20 cellular contexts compared by ENCODE assay signal in genomic region chr16:46586011-46586577, GRCh38. TPM values are rescaled to one million over a fixed set of nuclear protein-coding genes. Genes with fewer than 3 reads are reported as not detected.
A peak's percentile ranks its signal among the peaks of the same experiment; 100 is the strongest.
DNase-seq lines count a peak whose midpoint lies in the region; ATAC-seq, FAIRE-seq and TF ChIP-seq lines count a peak whose summit lies in the region.
"Had no signal": no experiment of that assay in that cellular context is flagged by ENCODE, and none has a peak within 500 bp of the region (broad histone marks: within the 10 kb centered on the region; RNA-seq: fewer than 3 reads in every experiment).

No MANE protein-coding gene starts in this region.

- in situ Hi-C loops in K562 (cut with MboI), result no loop called here

- H3K9me1 ChIP-seq in K562 (ENCODE audit: control insufficient read depth, insufficient read depth, low read length), result no peaks in the 10 kb centered on the region

- TF ChIP-seq POLR2A in A549 (IDR thresholded peaks at IDR 0.05; ENCODE audit: low read length), result no peak
- no peak for TF ChIP-seq POLR2A in GM12892 (IDR thresholded peaks at IDR 0.05; ENCODE audit: low read depth, low read length)
- TF ChIP-seq POLR2A in K562 (conservative IDR thresholded peaks at IDR 0.05), result no peak

- intact Hi-C loops in K562 (cut with micrococcal nuclease), result no loop called here
- intact Hi-C loops in A673 (cut with micrococcal nuclease; ENCODE audit: unreplicated experiment), result no loop called here

- H3K9me2 ChIP-seq in Karpas-422 (replicated peaks; ENCODE audit: insufficient read depth, low read length), result no peaks in the 10 kb centered on the region

- TF ChIP-seq EP300 in A549 (IDR thresholded peaks at IDR 0.05) (no peak), K562 (IDR thresholded peaks at IDR 0.05; ENCODE audit: low read length) (no peak)

- H3K9me3 ChIP-seq in A549 (no peaks in the 10 kb centered on the region), Karpas-422 (ENCODE audit: low read length) (peaks cover 9% of the 10 kb centered on the region), K562 (replicated peaks; ENCODE audit: control insufficient read depth, insufficient read depth, low read depth, low read length) (no peaks in the 10 kb centered on the region; the same call in none of the 2 replicates), A673 (ENCODE audit: low read depth, low read length, poor library complexity, severe bottlenecking) (peaks cover 14% of the 10 kb centered on the region)
- H3K9me3 ChIP-seq: BE2C, HAP-1 had no signal

- ATAC-seq in A549, result no peak
- ATAC-seq in K562, result no peak

- BruUV-seq in K562 (replicated peaks; lab: Mats Ljungman, UMichigan), result no TSS peak
- BruUV-seq in A673 (replicated peaks; lab: Mats Ljungman, UMichigan), result no TSS peak

- H3K4me2 ChIP-seq in A549, result no peak overlapping the region
- no peak overlapping the region for H3K4me2 ChIP-seq in Karpas-422 (ENCODE audit: low read depth, low read length, poor library complexity, severe bottlenecking)
- H3K4me2 ChIP-seq in K562 (ENCODE audit: insufficient read depth, low read length), result no peak overlapping the region
- H3K4me2 ChIP-seq: BLaER1 treated with 17β-estradiol and CSF1 and Interleukin-3, amounts not matched to agents 10 nM and 100 nM had no signal

- H3K36me3 ChIP-seq in Karpas-422 (ENCODE audit: insufficient read depth, low read length) (peaks cover 74% of the 10 kb centered on the region), K562 (ENCODE audit: control insufficient read depth, insufficient read depth, low read length) (peaks cover 59% of the 10 kb centered on the region), A673 (ENCODE audit: insufficient read depth, low read length, poor library complexity, severe bottlenecking) (peaks cover 57% of the 10 kb centered on the region)

- no peak overlapping the region for H3K4me3 ChIP-seq in A549
- no peak overlapping the region for H3K4me3 ChIP-seq in Karpas-422 (ENCODE audit: low read length)
- H3K4me3 ChIP-seq in K562, result no peak overlapping the region
- H3K4me3 ChIP-seq in A673 (ENCODE audit: low read depth, low read length, poor library complexity, severe bottlenecking), result no peak overlapping the region
- H3K4me3 ChIP-seq: GM23248, HAP-1 had no signal

- H3K79me2 ChIP-seq in Karpas-422 (ENCODE audit: low read length), result peaks cover 61% of the 10 kb centered on the region
- H3K79me2 ChIP-seq in K562 (ENCODE audit: control insufficient read depth, insufficient read depth, low read length), result peaks cover 16% of the 10 kb centered on the region

- DNase-seq in A549 (ENCODE audit: low read depth in 1 of 2, low spot score in 1 of 2), result no peak
- DNase-seq in GM12892 (ENCODE audit: insufficient read length), result no peak
- DNase-seq in Karpas-422, result peak; percentile 49
- no peak for DNase-seq in K562 (ENCODE audit: extremely low read depth in 1 of 4, low spot score in 3 of 4)
- no peak for DNase-seq in dermis blood vessel endothelial cell
- no peak for DNase-seq in A673 (ENCODE audit: low spot score)
- DNase-seq: ACHN; AML-193; BE2C; CD4-positive, alpha-beta T cell; CD8-positive, alpha-beta memory T cell; DMS 273 treated with DMSO at 0.1 percent for 48 hours; DMS53; DMS79 treated with DMSO at 0.1 percent for 48 hours; GF-D8; GM23248; HFFc6 had no signal

- POLR2A ChIA-PET in A549 (lab: Yijun Ruan, JAX) (no interaction called here), K562 (lab: Yijun Ruan, JAX) (interaction anchor here (1.5 kb wide), 1 partner anchor 9 kb away, joined by 4 read pairs; no protein-coding TSS in a partner anchor), A673 (lab: Charles Lee; ENCODE audit: low non-redundant PET) (interaction anchor here (0.7 kb wide), 1 partner anchor 43 kb away, joined by 3 read pairs; no protein-coding TSS in a partner anchor)

- TF ChIP-seq RAD21 in A549 (conservative IDR thresholded peaks at IDR 0.05 in 1 of 2, IDR thresholded peaks at IDR 0.05 in 1 of 2) (no peak), K562 (CRISPR knock-in tag; conservative IDR thresholded peaks at IDR 0.05 in 1 of 2, IDR thresholded peaks at IDR 0.05 in 1 of 2) (no peak)

- no peak overlapping the region for H3K9ac ChIP-seq in Karpas-422 (ENCODE audit: low read length)
- no peak overlapping the region for H3K9ac ChIP-seq in K562 (ENCODE audit: insufficient read depth in 1 of 2, low read depth in 2 of 2, low read length in 2 of 2)
- H3K9ac ChIP-seq: BLaER1 treated with 17β-estradiol and CSF1 and Interleukin-3, amounts not matched to agents 10 nM and 100 nM; GM23248 had no signal

- H4K20me1 ChIP-seq in Karpas-422 (ENCODE audit: insufficient read depth, low read depth, low read length) (no peaks in the 10 kb centered on the region), K562 (replicated peaks; ENCODE audit: control insufficient read depth, insufficient read depth, low read length) (no peaks in the 10 kb centered on the region)
- H4K20me1 ChIP-seq: BLaER1 treated with 17β-estradiol and CSF1 and Interleukin-3, amounts not matched to agents 10 nM and 100 nM had no signal

- H3K27me3 ChIP-seq in Karpas-422 (ENCODE audit: low read length) (no peaks in the 10 kb centered on the region), K562 (ENCODE audit: control insufficient read depth in 2 of 2, insufficient read depth in 2 of 2, low read length in 2 of 2) (no peaks in the 10 kb centered on the region), A673 (replicated peaks; ENCODE audit: insufficient read depth, low read depth, low read length, poor library complexity) (no peaks in the 10 kb centered on the region)
- H3K27me3 ChIP-seq: BE2C; BLaER1 treated with 17β-estradiol and CSF1 and Interleukin-3, amounts not matched to agents 10 nM and 100 nM had no signal

- FAIRE-seq in A549 (lab: Jason Lieb, UNC) (no peak), GM12892 (lab: Jason Lieb, UNC) (peak; percentile 27), K562 (lab: Jason Lieb, UNC) (no peak)
- FAIRE-seq: D721Med had no signal

- CTCF ChIA-PET in A549 (lab: Yijun Ruan, JAX), result interaction anchor here (0.6 to 1.5 kb wide), 3 partner anchors 9 to 433 kb away, joined by 3 to 4 read pairs (median 3); no protein-coding TSS in a partner anchor
- CTCF ChIA-PET in K562 (lab: Yijun Ruan, JAX; ENCODE audit: low intra/inter-chr PET ratio), result no interaction called here
- CTCF ChIA-PET in A673 (lab: Charles Lee), result interaction anchor here (0.6 kb wide), 1 partner anchor 452 kb away, joined by 7 read pairs; no protein-coding TSS in a partner anchor

- TF ChIP-seq CTCF in A549 (IDR thresholded peaks at IDR 0.05) (no peak), K562 (IDR thresholded peaks at IDR 0.05 in 2 of 3, conservative IDR thresholded peaks at IDR 0.05 in 1 of 3; ENCODE audit: insufficient read depth in 2 of 3, low read depth in 1 of 3, low read length in 3 of 3) (no peak), A673 (conservative IDR thresholded peaks at IDR 0.05; ENCODE audit: low read depth, low read length) (no peak)

- H2AFZ ChIP-seq in Karpas-422 (ENCODE audit: low read length) (no peak overlapping the region), K562 (ENCODE audit: low read depth, low read length) (no peak overlapping the region)
- H2AFZ ChIP-seq: GM23248 had no signal

- H3K4me1 ChIP-seq in A549 (no peaks in the 10 kb centered on the region), Karpas-422 (ENCODE audit: low read length) (peaks cover 42% of the 10 kb centered on the region), K562 (replicated peaks in 1 of 2; ENCODE audit: control insufficient read depth in 2 of 2, insufficient read depth in 2 of 2, low read length in 2 of 2) (peaks cover 3 to 21% of the 10 kb centered on the region in 2 experiments; a peak in 4 of 5 replicates), A673 (ENCODE audit: insufficient read depth, low read length, poor library complexity, severe bottlenecking) (no peaks in the 10 kb centered on the region)
- H3K4me1 ChIP-seq: BE2C; BLaER1 treated with 17β-estradiol and CSF1 and Interleukin-3, amounts not matched to agents 10 nM and 100 nM; HAP-1 had no signal

- H3K27ac ChIP-seq in A549 (no peak overlapping the region), Karpas-422 (ENCODE audit: low read length) (no peak overlapping the region), K562 (ENCODE audit: extremely low read depth, low read depth, low read length) (no peak overlapping the region), A673 (ENCODE audit: low read depth, low read length, poor library complexity, severe bottlenecking) (no peak overlapping the region)
- H3K27ac ChIP-seq: BLaER1 treated with 17β-estradiol and CSF1 and Interleukin-3, amounts not matched to agents 10 nM and 100 nM; GM23248 had no signal

TF ChIP-seq in A549, 52 proteins besides CTCF, POLR2A, EP300 and RAD21 (continues in another document):
- TF ChIP-seq MAFK (IDR thresholded peaks at IDR 0.05; ENCODE audit: partially characterized antibody), result peak; percentile 56

TF ChIP-seq in K562, 482 proteins besides CTCF, POLR2A, EP300 and RAD21 (continues in another document):
- TF ChIP-seq ADNP (tag; IDR thresholded peaks at IDR 0.05) (no peak), HNRNPL (IDR thresholded peaks at IDR 0.05; ENCODE audit: low read depth, low read length) (no peak)

RNA-seq across cellular contexts. Expression of gene SHCBP1, which starts 35.1 kb away (rescaled TPM):
- polyA plus RNA-seq in A549 (2011; rRNA removed), result 40.2 and 53.6 TPM in 2 replicates
- polyA plus RNA-seq in A549 (2012; cell fraction: cytosol; rRNA removed), result 26.7 and 29.2 TPM in 2 replicates
- 9.0 and 16.4 TPM in 2 replicates for polyA plus RNA-seq in A549 (2012; cell fraction: nucleus; rRNA removed)
- polyA plus RNA-seq in A549 (2017; fragmentation: RNase III; extraction: RNeasy Plus Mini Kit Qiagen cat#74134 plus additional on column Dnase treatment), result 45.2 to 49.9 TPM (median 46.0 TPM) in 3 replicates
- 22.4 and 28.6 TPM in 2 replicates for polyA minus RNA-seq in A549 (2011; rRNA and poly(A)+ RNA removed)
- polyA plus RNA-seq in GM12892 (2012; ENCODE audit: missing spikeins), result 26.4 TPM
- total RNA-seq in Karpas-422 (2014; rRNA removed; shearing (Covaris generic); ENCODE audit: low replicate concordance), result 15.5 and 15.7 TPM in 2 replicates
- 57.4 and 121 TPM in 2 replicates for total RNA-seq in K562 (2011; cell fraction: chromatin; rRNA removed; ENCODE audit: low replicate concordance)
- total RNA-seq in K562 (2011; cell fraction: nucleolus; rRNA removed), result 24.3 and 35.9 TPM in 2 replicates
- 43.2 and 49.7 TPM in 2 replicates for total RNA-seq in K562 (2011; cell fraction: nucleoplasm; rRNA removed)
- 15.6 and 19.7 TPM in 2 replicates for total RNA-seq in K562 (2014; rRNA removed)
- total RNA-seq in K562 (2014; rRNA removed; fragmentation: Illumina TruSeq; extraction: Trizol), result 22.3 and 22.4 TPM in 2 replicates
- total RNA-seq in K562 (2015; rRNA removed; fragmentation: Illumina TruSeq; extraction: Trizol), result 15.8 and 16.9 TPM in 2 replicates
- 18.0 and 18.2 TPM in 2 replicates for total RNA-seq in K562 (2021)
- 21.3 and 29.6 TPM in 2 replicates for polyA plus RNA-seq in K562 (2011; rRNA removed)
- polyA plus RNA-seq in K562 (2011; cell fraction: cytosol; rRNA removed), result 6.6 and 16.0 TPM in 2 replicates
- 13.6 and 19.8 TPM in 2 replicates for polyA plus RNA-seq in K562 (2011; cell fraction: nucleus; rRNA removed)
- 13.7 and 23.1 TPM in 2 replicates for polyA plus RNA-seq in K562 (2012)
- 18.0 and 21.0 TPM in 2 replicates for polyA plus RNA-seq in K562 (2014; fragmentation: Illumina TruSeq; extraction: Trizol)
- 1 to 10 TPM; 6.2 to 6.8 TPM for polyA plus RNA-seq in K562 (2014; fragmentation: Nextera tagmentation; extraction: Ambion mirVana)
- polyA plus RNA-seq in K562 (2014; rRNA removed), result 20.6 and 21.1 TPM in 2 replicates
- 47.5 and 52.1 TPM in 2 replicates for polyA minus RNA-seq in K562 (2011; rRNA and poly(A)+ RNA removed)
- polyA minus RNA-seq in K562 (2011; cell fraction: cytosol; rRNA and poly(A)+ RNA removed), result 14.6 and 15.5 TPM in 2 replicates
- 24.6 and 42.8 TPM in 2 replicates for polyA minus RNA-seq in K562 (2011; cell fraction: nucleus; rRNA and poly(A)+ RNA removed)
- 9.7 and 41.9 TPM in 2 replicates for total RNA-seq in dermis blood vessel endothelial cell
- total RNA-seq in A673 (2021), result 43.4 and 46.5 TPM in 2 replicates

Comparison
In these comparisons a context has a peak if more than half of its experiments do, and no peak if none do; other contexts are left out.
1. Of the 35 proteins assayed by ChIP-seq in both K562 and A549: peak only in K562: none; only in A549: none; in both: MAFK; in neither: 34.